In the genomic region with DNA sequence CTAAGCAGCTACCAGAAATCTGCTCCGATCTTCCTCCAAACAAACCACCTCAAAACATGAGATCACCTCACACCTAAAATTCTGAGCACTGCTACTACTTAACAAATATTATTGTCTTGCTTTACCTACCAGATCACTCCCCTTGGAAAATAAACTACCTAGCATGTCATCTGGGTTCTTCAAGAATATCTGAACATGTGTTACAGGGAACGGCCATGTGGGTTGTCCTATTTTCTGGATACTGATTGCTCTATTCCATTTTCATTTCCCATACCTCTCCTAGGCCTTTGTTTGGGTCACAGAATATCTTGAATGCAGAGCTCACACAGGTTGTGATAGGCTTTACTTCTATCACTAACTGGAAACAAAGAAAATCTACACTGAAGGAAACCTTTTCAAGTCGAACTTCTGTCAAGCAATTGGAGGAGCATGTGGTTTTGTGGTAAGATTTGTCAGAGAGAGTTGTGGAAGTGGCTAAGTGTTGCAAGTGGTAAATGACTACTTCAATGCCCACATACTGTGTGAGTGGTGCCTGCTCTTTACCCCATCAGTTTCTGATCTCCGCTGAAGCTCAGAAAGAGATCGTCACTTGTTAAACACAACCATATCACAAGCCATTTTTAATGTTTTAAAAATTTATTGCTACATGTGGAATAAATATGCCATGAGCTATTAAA, we compare ENCODE assay signal across 11 cellular contexts.
DNase-seq lines count a peak whose midpoint lies in the region; ATAC-seq and TF ChIP-seq lines count a peak whose summit lies in the region.
"Had no signal": no experiment of that assay in that cellular context is flagged by ENCODE, and none has a peak within 500 bp of the region (broad histone marks: within the 10 kb centered on the region; RNA-seq: fewer than 3 reads in every experiment).

No MANE protein-coding gene starts in this region.

- DNase-seq in A172 (ENCODE audit: low spot score), result peak; percentile 26
- peak; percentile 78 for DNase-seq in OCI-M1 (lab: John Stamatoyannopoulos, UW)
- DNase-seq in choroid plexus epithelial cell (ENCODE audit: low read depth), result peak; percentile 37
- no peak for DNase-seq in NCI-H1930 (lab: John Stamatoyannopoulos, UW)
- no peak for DNase-seq in mesothelial cell of epicardium (ENCODE audit: low spot score in 2 of 2, unreplicated experiment in 2 of 2)
- no peak for DNase-seq in DMS114 treated with DMSO at 0.1 percent for 48 hours (lab: John Stamatoyannopoulos, UW; ENCODE audit: unreplicated experiment)
- DNase-seq: activated naive CD4-positive, alpha-beta T cell treated with Interleukin-2 at 50 U/mL for 16 hours; erythroblast; H7 had no signal

- peaks cover 2% of the 10 kb centered on the region for H3K4me1 Mint-ChIP-seq in mesothelial cell of epicardium

- H3K9me3 Mint-ChIP-seq in mesothelial cell of epicardium, result peaks cover 1% of the 10 kb centered on the region

- H3K4me3 ChIP-seq in choroid plexus epithelial cell (ENCODE audit: low read depth, low read length), result no peak overlapping the region

- TF ChIP-seq CTCF in choroid plexus epithelial cell (conservative IDR thresholded peaks at IDR 0.05; ENCODE audit: low read depth, low read length), result no peak
- TF ChIP-seq CTCF in mesothelial cell of epicardium (IDR thresholded peaks at IDR 0.05; ENCODE audit: unreplicated experiment), result no peak

- H3K27ac Mint-ChIP-seq in mesothelial cell of epicardium, result no peak overlapping the region

- ATAC-seq in GM18502 (IDR thresholded peaks at IDR 0.05; ENCODE audit: poor library complexity, unreplicated experiment), result peak; percentile 70
- no peak for ATAC-seq in HG03280 (IDR thresholded peaks at IDR 0.05; ENCODE audit: unreplicated experiment)

- no peak overlapping the region for H3K4me3 Mint-ChIP-seq in mesothelial cell of epicardium

- H3K27me3 Mint-ChIP-seq in mesothelial cell of epicardium (ENCODE audit: low read depth), result no peaks in the 10 kb centered on the region

- no peaks in the 10 kb centered on the region for H3K36me3 Mint-ChIP-seq in mesothelial cell of epicardium

Comparison
In these comparisons a context has a peak if more than half of its experiments do, and no peak if none do; other contexts are left out.
1. DNase-seq: peak in A172 (single experiment), OCI-M1 (single experiment) and choroid plexus epithelial cell (single experiment); none in NCI-H1930 (0 of 2), mesothelial cell of epicardium (0 of 2) and DMS114 treated with DMSO at 0.1 percent for 48 hours (single experiment).